27 cellular contexts compared by ENCODE assay signal in the genomic region with DNA sequence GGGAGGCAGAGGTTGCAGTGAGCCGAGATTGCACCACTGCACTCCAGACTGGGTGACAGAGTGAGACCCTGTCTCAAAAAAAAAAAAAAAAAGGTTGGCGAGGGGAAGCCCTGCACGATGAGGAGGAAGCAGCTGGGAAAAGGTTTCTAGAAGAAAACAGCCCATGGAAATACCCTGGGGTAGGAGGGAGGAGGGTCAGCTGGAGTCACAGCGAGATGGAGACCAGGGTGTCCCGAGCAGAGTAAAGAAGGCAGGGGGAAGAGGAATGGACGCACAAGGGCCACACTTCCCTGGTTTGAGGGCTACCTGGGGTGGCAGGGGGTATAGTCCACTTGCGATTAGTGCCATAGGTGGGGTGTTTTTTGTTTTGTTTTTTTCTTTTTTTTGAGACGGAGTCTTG. TPM values are rescaled to one million over a fixed set of nuclear protein-coding genes. Genes with fewer than 3 reads are reported as not detected.
DNase-seq lines count a peak whose midpoint lies in the region; ATAC-seq and TF ChIP-seq lines count a peak whose summit lies in the region.
"Had no signal": no experiment of that assay in that cellular context is flagged by ENCODE, and none has a peak within 500 bp of the region (broad histone marks: within the 10 kb centered on the region; RNA-seq: fewer than 3 reads in every experiment).

No MANE protein-coding gene starts in this region.

- H3K27ac ChIP-seq in left ventricle myocardium inferior (replicated peaks) (peak overlapping the region; percentile 65), right cardiac atrium (ENCODE audit: low read length) (no peak overlapping the region)
- H3K27ac ChIP-seq: A549, HL-60, KMS-11, SJCRH30 had no signal

- 52% methylated on average over 8 of the region's 8 CpGs for WGBS in right cardiac atrium

- peaks cover 68% of the 10 kb centered on the region for H3K27me3 Mint-ChIP-seq in stimulated activated memory B cell treated with anti-CD40 and anti-IgM and Interleukin-4, amounts not matched to agents 10 μg/mL and 1 μg/mL and 100 μg/mL, for 72 hours

- no peak for DNase-seq in left ventricle myocardium inferior
- no peak for DNase-seq in right cardiac atrium
- peak; percentile 31 for DNase-seq in GM20000 (ENCODE audit: low spot score)
- DNase-seq in dermis blood vessel endothelial cell, result peak; percentile 58
- no peak for DNase-seq in C1 segment of cervical spinal cord (lab: John Stamatoyannopoulos, UW)
- DNase-seq: AML-193; CD8-positive, alpha-beta memory T cell; DMS 273 treated with DMSO at 0.1 percent for 48 hours; EL; GDM1; MM.1S; NCI-H446 treated with DMSO at 0.1 percent for 48 hours; NK-92 treated with Interleukin-12 subunit alpha and Interleukin-12 subunit beta, amount 100 ng/mL, for 24 hours; PC-3; SJCRH30 had no signal

- H3K27ac Mint-ChIP-seq in stimulated activated memory B cell treated with anti-CD40 and anti-IgM and Interleukin-4, amounts not matched to agents 10 μg/mL and 1 μg/mL and 100 μg/mL, for 72 hours, result no peak overlapping the region
- H3K27ac Mint-ChIP-seq: GM23338, IgD-negative memory B cell had no signal

- H3K4me1 Mint-ChIP-seq in stimulated activated memory B cell treated with anti-CD40 and anti-IgM and Interleukin-4, amounts not matched to agents 10 μg/mL and 1 μg/mL and 100 μg/mL, for 72 hours, result peaks cover 22% of the 10 kb centered on the region

- TF ChIP-seq CTCF in left ventricle myocardium inferior (IDR thresholded peaks at IDR 0.05; ENCODE audit: borderline replicate concordance), result no peak
- TF ChIP-seq CTCF in GM20000 (IDR thresholded peaks at IDR 0.05; ENCODE audit: extremely low read depth, missing control alignments), result no peak

- H3K4me3 ChIP-seq in left ventricle myocardium inferior (peak overlapping the region; percentile 53), right cardiac atrium (ENCODE audit: low read length) (no peak overlapping the region)
- H3K4me3 ChIP-seq: A549, HAP-1, SJCRH30 had no signal

- peaks cover 49% of the 10 kb centered on the region for H3K27me3 ChIP-seq in left ventricle myocardium inferior (ENCODE audit: low read depth)
- H3K27me3 ChIP-seq in right cardiac atrium (ENCODE audit: control insufficient read depth, insufficient read depth), result no peaks in the 10 kb centered on the region
- H3K27me3 ChIP-seq: SJCRH30 had no signal

- intact Hi-C loops in left ventricle myocardium inferior (cut with micrococcal nuclease) (no loop called here), right cardiac atrium (cut with DNase I) (no loop called here)

- peaks cover 13% of the 10 kb centered on the region for H3K36me3 ChIP-seq in left ventricle myocardium inferior
- H3K36me3 ChIP-seq: HAP-1, SJCRH30 had no signal

- H3K4me1 ChIP-seq in left ventricle myocardium inferior (peaks cover 90% of the 10 kb centered on the region), right cardiac atrium (ENCODE audit: control insufficient read depth, insufficient read depth, low read length) (no peaks in the 10 kb centered on the region)
- H3K4me1 ChIP-seq: HAP-1 had no signal

- no peaks in the 10 kb centered on the region for H3K36me3 Mint-ChIP-seq in stimulated activated memory B cell treated with anti-CD40 and anti-IgM and Interleukin-4, amounts not matched to agents 10 μg/mL and 1 μg/mL and 100 μg/mL, for 72 hours
- H3K36me3 Mint-ChIP-seq: CD14-positive monocyte had no signal

- ATAC-seq in right cardiac atrium, result no peak
- no peak for ATAC-seq in stimulated activated memory B cell treated with anti-CD40 and anti-IgM and Interleukin-4, amounts not matched to agents 10 μg/mL and 1 μg/mL and 100 μg/mL, for 72 hours
- no peak for ATAC-seq in GM19397 (IDR thresholded peaks at IDR 0.05; ENCODE audit: unreplicated experiment)
- ATAC-seq in activated CD4-positive, CD25-positive, alpha-beta regulatory T cell treated with anti-CD3 and anti-CD28 coated beads, Interleukin-2, amount 50 U/mL, for 24 hours, result no peak
- ATAC-seq: A549, GM23338, PC-3, Right ventricle myocardium inferior, SK-N-SH treated with all-trans-retinoic acid at 6 μM for 48 hours had no signal

- peak overlapping the region; percentile 21 for H3K4me3 Mint-ChIP-seq in stimulated activated memory B cell treated with anti-CD40 and anti-IgM and Interleukin-4, amounts not matched to agents 10 μg/mL and 1 μg/mL and 100 μg/mL, for 72 hours

- no peaks in the 10 kb centered on the region for H3K9me3 Mint-ChIP-seq in stimulated activated memory B cell treated with anti-CD40 and anti-IgM and Interleukin-4, amounts not matched to agents 10 μg/mL and 1 μg/mL and 100 μg/mL, for 72 hours
- H3K9me3 Mint-ChIP-seq: CD8-positive, alpha-beta memory T cell; GM23338; IgD-negative memory B cell had no signal

- H3K9me3 ChIP-seq in left ventricle myocardium inferior (replicated peaks) (no peaks in the 10 kb centered on the region), right cardiac atrium (ENCODE audit: control insufficient read depth, low read length) (no peaks in the 10 kb centered on the region)
- H3K9me3 ChIP-seq: A549, HAP-1, SJCRH30 had no signal

RNA-seq across cellular contexts. Expression of a gene that starts 6.4 kb away (rescaled TPM):
- total RNA-seq in left ventricle myocardium inferior, result 19.9 TPM
- 10 to 100 TPM; 10.1 to 14.0 (median 13.2) TPM for total RNA-seq in right cardiac atrium
- 12.5 TPM for polyA plus RNA-seq in right cardiac atrium
- 156 and 179 TPM in 2 replicates for total RNA-seq in dermis blood vessel endothelial cell
- polyA plus RNA-seq: CD14-positive monocyte, IgD-negative memory B cell had no signal

RNA-seq across cellular contexts. Expression of a gene that starts 15.4 kb away (rescaled TPM):
- total RNA-seq in left ventricle myocardium inferior (967 TPM), right cardiac atrium (1,000 to 10,000 TPM in 2 of 4 donors, 100 to 1,000 TPM in 2; 887 to 1,230 (median 1,019) TPM), dermis blood vessel endothelial cell (278 and 408 TPM in 2 replicates)
- 621 TPM for polyA plus RNA-seq in right cardiac atrium

RNA-seq across cellular contexts. Expression of a gene that starts 15.5 kb away (rescaled TPM):
- 134 TPM for total RNA-seq in left ventricle myocardium inferior
- 10 to 100 TPM; 64.4 to 90.4 (median 74.0) TPM for total RNA-seq in right cardiac atrium
- polyA plus RNA-seq in right cardiac atrium, result 268 TPM
- total RNA-seq in dermis blood vessel endothelial cell, result 10.2 and 11.7 TPM in 2 replicates

RNA-seq across cellular contexts. Expression of a gene that starts 27.3 kb away (rescaled TPM):
- total RNA-seq in left ventricle myocardium inferior, result 8.4 TPM
- 10 to 100 TPM in 1 of 4 donors, 1 to 10 TPM in 3; 5.9 to 89.3 (median 7.8) TPM for total RNA-seq in right cardiac atrium
- 24.1 TPM for polyA plus RNA-seq in right cardiac atrium
- 4.3 and 8.7 TPM in 2 replicates for total RNA-seq in dermis blood vessel endothelial cell
- total RNA-seq: CD8-positive, alpha-beta memory T cell had no signal
- polyA plus RNA-seq: CD14-positive monocyte, IgD-negative memory B cell had no signal

RNA-seq across cellular contexts. Expression of a gene that starts 28.5 kb away (rescaled TPM):
- total RNA-seq in left ventricle myocardium inferior (31.8 TPM), right cardiac atrium (10 to 100 TPM; 28.9 to 37.4 (median 32.6) TPM), dermis blood vessel endothelial cell (38.8 and 57.5 TPM in 2 replicates)
- polyA plus RNA-seq in right cardiac atrium, result 44.0 TPM

Comparison
In these comparisons a context has a peak if more than half of its experiments do, and no peak if none do; other contexts are left out.
1. DNase-seq: peak in GM20000 (single experiment) and dermis blood vessel endothelial cell (single experiment); none in left ventricle myocardium inferior (single experiment), right cardiac atrium (0 of 3) and C1 segment of cervical spinal cord (0 of 14).